18 cellular contexts compared by ENCODE assay signal in the genomic region with DNA sequence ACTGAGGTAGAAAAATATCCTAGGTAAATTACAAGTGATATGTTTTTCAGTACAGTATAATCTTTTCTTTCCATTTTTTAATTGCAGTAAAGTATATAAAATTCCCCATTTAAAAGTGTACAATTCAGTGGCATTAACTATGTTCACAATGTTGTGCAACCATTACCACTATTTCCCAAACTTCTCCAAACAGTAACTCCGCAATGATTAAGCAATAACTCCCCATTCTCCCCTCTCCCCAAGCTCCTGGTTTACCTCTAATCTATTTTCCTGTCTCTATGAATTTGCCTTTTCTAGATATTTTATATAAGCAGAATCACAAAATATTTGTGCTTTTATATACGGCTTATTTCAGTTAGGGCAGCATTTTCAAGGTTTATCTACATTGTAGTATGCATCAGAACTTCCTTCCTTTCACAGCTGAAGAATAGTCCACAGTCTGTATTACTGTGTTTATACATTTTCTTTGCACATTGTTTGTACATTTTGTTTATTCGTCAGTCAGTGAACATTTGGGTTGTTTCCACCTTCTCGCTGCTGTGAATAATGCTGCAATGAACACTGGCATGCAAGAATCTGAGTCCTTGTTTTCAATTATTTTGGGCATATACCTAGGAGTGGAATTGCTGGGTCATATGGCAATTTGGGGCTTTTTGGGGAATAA.
DNase-seq lines count a peak whose midpoint lies in the region; ATAC-seq and TF ChIP-seq lines count a peak whose summit lies in the region.
"Had no signal": no experiment of that assay in that cellular context is flagged by ENCODE, and none has a peak within 500 bp of the region (broad histone marks: within the 10 kb centered on the region; RNA-seq: fewer than 3 reads in every experiment).

No MANE protein-coding gene starts in this region.

- H3K4me3 ChIP-seq in HL-60 (replicated peaks; ENCODE audit: insufficient read depth, low read length) (no peak overlapping the region), adipocyte (ENCODE audit: low read length) (peak overlapping the region; percentile 45), stomach (no peak overlapping the region)
- H3K4me3 ChIP-seq: ovary, suprapubic skin had no signal

- intact Hi-C loops in stomach (cut with DNase I; ENCODE audit: low total_unique reads), result no loop called here

- no peak overlapping the region for H3K9ac ChIP-seq in adipocyte (ENCODE audit: low read length)

- DNase-seq in HL-60 (ENCODE audit: low read depth in 1 of 2, low spot score in 1 of 2), result peak in 1 of 2 experiments; percentile 30
- DNase-seq in adipocyte (ENCODE audit: low read depth), result peak; percentile 75
- peak; percentile 55 for DNase-seq in iris pigment epithelial cell (ENCODE audit: low read depth)
- DNase-seq in stomach, result no peak
- DNase-seq: activated CD4-positive, alpha-beta T cell treated with anti-CD3 and anti-CD28 coated beads for 36 hours; CD4-positive, alpha-beta memory T cell; DMS53; H7; NCI-H1436; NCI-H774; ovary; right cardiac atrium had no signal

- 34 to 42% (median 39%) methylated on average over 4 of the region's 4 CpGs for WGBS in stomach, 5 donors

- ATAC-seq in GM21737 (IDR thresholded peaks at IDR 0.05; ENCODE audit: unreplicated experiment), result no peak
- ATAC-seq in GM18858 (IDR thresholded peaks at IDR 0.05; ENCODE audit: unreplicated experiment), result no peak
- ATAC-seq in HG02884 (IDR thresholded peaks at IDR 0.05; ENCODE audit: unreplicated experiment), result no peak
- ATAC-seq: activated CD4-positive, alpha-beta T cell treated with anti-CD3 and anti-CD28 coated beads for 36 hours; activated naive CD4-positive, alpha-beta T cell treated with anti-CD3 and anti-CD28 coated beads, Interleukin-2, amount 50 U/mL, for 72 hours; Right ventricle myocardium inferior had no signal

- peak overlapping the region; percentile 33 for H3K27ac ChIP-seq in HL-60 (replicated peaks)
- H3K27ac ChIP-seq in stomach, result peak overlapping the region; percentile 35 to 90 (median 81)
- H3K27ac ChIP-seq: ovary, suprapubic skin had no signal

- no peaks in the 10 kb centered on the region for H3K9me3 ChIP-seq in adipocyte (ENCODE audit: control insufficient read depth, low read length)
- H3K9me3 ChIP-seq in stomach, result no peaks in the 10 kb centered on the region
- H3K9me3 ChIP-seq: ovary, suprapubic skin had no signal

- no peak for TF ChIP-seq CTCF in HL-60 (IDR thresholded peaks at IDR 0.05; ENCODE audit: insufficient read depth, low read length)
- no peak for TF ChIP-seq CTCF in stomach (IDR thresholded peaks at IDR 0.05)

- H3K36me3 ChIP-seq in adipocyte (ENCODE audit: control insufficient read depth, insufficient read depth, low read length, severe bottlenecking), result no peaks in the 10 kb centered on the region
- peaks cover 0 to 7% (median 0%) of the 10 kb centered on the region in 4 donors for H3K36me3 ChIP-seq in stomach
- H3K36me3 ChIP-seq: ovary, suprapubic skin had no signal

- TF ChIP-seq POLR2A in stomach (IDR thresholded peaks at IDR 0.05), result no peak

- TF ChIP-seq EP300 in stomach (IDR thresholded peaks at IDR 0.05), result no peak

- H3K27me3 ChIP-seq in HL-60 (ENCODE audit: insufficient read depth, poor library complexity, severe bottlenecking) (no peaks in the 10 kb centered on the region), adipocyte (replicated peaks; ENCODE audit: control insufficient read depth, insufficient read depth, low read length) (no peaks in the 10 kb centered on the region), stomach (no peaks in the 10 kb centered on the region)
- H3K27me3 ChIP-seq: ovary, suprapubic skin had no signal

- H3K4me1 ChIP-seq in adipocyte (ENCODE audit: control insufficient read depth, insufficient read depth, low read length) (peaks cover 17% of the 10 kb centered on the region), stomach (peaks cover 51 to 98% (median 82%) of the 10 kb centered on the region in 4 donors)
